In the genomic region with DNA sequence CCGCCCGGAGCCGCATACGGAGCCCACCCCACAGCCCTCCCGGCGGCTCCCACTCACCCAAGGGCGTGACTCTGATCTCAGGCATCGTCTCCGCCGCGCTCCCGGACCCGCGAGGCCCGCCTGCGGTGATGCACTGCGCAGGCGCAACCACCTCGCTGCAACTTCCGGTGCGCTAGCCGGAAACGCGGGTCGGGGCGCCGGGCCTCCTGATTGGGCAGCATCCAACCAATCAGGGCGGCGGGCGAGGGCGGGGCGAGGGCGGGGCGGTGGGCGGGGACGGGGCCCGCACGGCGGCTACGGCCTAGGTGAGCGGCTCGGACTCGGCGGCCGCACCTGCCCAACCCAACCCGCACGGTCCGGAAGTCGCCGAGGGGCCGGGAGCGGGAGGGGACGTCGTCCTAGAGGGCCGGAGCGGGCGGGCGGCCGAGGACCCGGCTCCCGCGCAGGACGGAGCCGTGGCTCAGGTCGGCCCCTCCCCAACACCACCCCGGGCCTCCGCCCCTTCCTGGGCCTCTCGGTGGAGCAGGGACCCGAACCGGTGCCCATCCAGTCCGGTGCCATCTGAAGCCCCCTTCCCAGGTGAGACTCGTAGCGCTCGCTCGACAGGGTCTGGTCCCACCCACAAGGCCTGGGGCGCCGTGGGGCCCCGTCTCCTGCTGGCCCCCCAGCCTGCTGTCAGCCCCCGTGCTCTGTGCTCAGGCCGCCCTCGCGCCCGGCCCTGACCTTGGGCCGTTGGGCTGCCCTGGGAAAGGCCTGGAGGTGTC, we compare ENCODE assay signal across 1 cellular context.
TF ChIP-seq lines count a peak whose summit lies in the region.

TSS of gene CPTP (plus strand) at position 279 of the 764 bp plus-strand sequence. CDS start 2,109 bp downstream, outside the sequence.
TSS of gene INTS11 (minus strand) at position 137 of the 764 bp plus-strand sequence. CDS start at position 85, 52 bp downstream.

TF ChIP-seq in HepG2, 621 proteins besides CTCF, POLR2A, EP300 and RAD21 (continued from another document and continues in another):
- TF ChIP-seq SP2 (CRISPR knock-in tag; IDR thresholded peaks at IDR 0.05) = peak; percentile 68
- TF ChIP-seq ARNT (IDR thresholded peaks at IDR 0.05) = no peak
- peak; percentile 71; the same call in 1 of the 2 replicates for TF ChIP-seq HNRNPL (IDR thresholded peaks at IDR 0.05; ENCODE audit: low read depth, low read length)
- TF ChIP-seq KAT7 (CRISPR knock-in tag; IDR thresholded peaks at IDR 0.05; ENCODE audit: borderline replicate concordance) = no peak
- TF ChIP-seq RELA (CRISPR knock-in tag; IDR thresholded peaks at IDR 0.05) = no peak
- peak; percentile 91 for TF ChIP-seq ZNF414 (CRISPR knock-in tag; IDR thresholded peaks at IDR 0.05)
- TF ChIP-seq ZNF136 (CRISPR knock-in tag; IDR thresholded peaks at IDR 0.05; ENCODE audit: low read depth) = no peak
- no peak for TF ChIP-seq ZNF441 (CRISPR knock-in tag; IDR thresholded peaks at IDR 0.05; ENCODE audit: borderline replicate concordance)
- TF ChIP-seq ZNF446 (CRISPR knock-in tag; IDR thresholded peaks at IDR 0.05) = peak; percentile 84
- peak; percentile 94 for TF ChIP-seq GABPB1 (CRISPR knock-in tag; IDR thresholded peaks at IDR 0.05)
- peak; percentile 73 for TF ChIP-seq POLR2AphosphoS5 (IDR thresholded peaks at IDR 0.05; ENCODE audit: low read depth, low read length)
- peak; percentile 92 for TF ChIP-seq RBFOX2 (IDR thresholded peaks at IDR 0.05; ENCODE audit: low read depth, low read length)
- TF ChIP-seq FOSL2 (CRISPR knock-in tag; IDR thresholded peaks at IDR 0.05) = peak; percentile 12; the same call in 1 of the 2 replicates
- TF ChIP-seq TAF1 (CRISPR knock-in tag; IDR thresholded peaks at IDR 0.05) = peak; percentile 64
- peak; percentile 73; the same call in 1 of the 2 replicates for TF ChIP-seq ZNF329 (CRISPR knock-in tag; IDR thresholded peaks at IDR 0.05; ENCODE audit: low read depth)
- TF ChIP-seq PPARG (CRISPR knock-in tag; conservative IDR thresholded peaks at IDR 0.05) = 0 out of 2 replicates have a peak, but pooled peaks have one; percentile 11
- TF ChIP-seq HNRNPUL1 (IDR thresholded peaks at IDR 0.05; ENCODE audit: low read depth, low read length) = no peak
- peak; percentile 76 for TF ChIP-seq MAX (IDR thresholded peaks at IDR 0.05)
- no peak for TF ChIP-seq PLSCR1 (CRISPR knock-in tag; IDR thresholded peaks at IDR 0.05; ENCODE audit: borderline replicate concordance)
- TF ChIP-seq MTA3 (CRISPR knock-in tag; IDR thresholded peaks at IDR 0.05) = no peak
- peak; percentile 82; the same call in 1 of the 2 replicates for TF ChIP-seq HIVEP1 (CRISPR knock-in tag; IDR thresholded peaks at IDR 0.05)
- no peak for TF ChIP-seq HOXA7 (CRISPR knock-in tag; IDR thresholded peaks at IDR 0.05)
- TF ChIP-seq, protein P1, sequence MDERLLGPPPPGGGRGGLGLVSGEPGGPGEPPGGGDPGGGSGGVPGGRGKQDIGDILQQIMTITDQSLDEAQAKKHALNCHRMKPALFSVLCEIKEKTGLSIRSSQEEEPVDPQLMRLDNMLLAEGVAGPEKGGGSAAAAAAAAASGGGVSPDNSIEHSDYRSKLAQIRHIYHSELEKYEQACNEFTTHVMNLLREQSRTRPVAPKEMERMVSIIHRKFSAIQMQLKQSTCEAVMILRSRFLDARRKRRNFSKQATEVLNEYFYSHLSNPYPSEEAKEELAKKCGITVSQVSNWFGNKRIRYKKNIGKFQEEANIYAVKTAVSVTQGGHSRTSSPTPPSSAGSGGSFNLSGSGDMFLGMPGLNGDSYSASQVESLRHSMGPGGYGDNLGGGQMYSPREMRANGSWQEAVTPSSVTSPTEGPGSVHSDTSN (CRISPR knock-in tag; IDR thresholded peaks at IDR 0.05) = no peak
- peak; percentile 91 for TF ChIP-seq GATAD1 (CRISPR knock-in tag; IDR thresholded peaks at IDR 0.05)
- TF ChIP-seq, protein P2, sequence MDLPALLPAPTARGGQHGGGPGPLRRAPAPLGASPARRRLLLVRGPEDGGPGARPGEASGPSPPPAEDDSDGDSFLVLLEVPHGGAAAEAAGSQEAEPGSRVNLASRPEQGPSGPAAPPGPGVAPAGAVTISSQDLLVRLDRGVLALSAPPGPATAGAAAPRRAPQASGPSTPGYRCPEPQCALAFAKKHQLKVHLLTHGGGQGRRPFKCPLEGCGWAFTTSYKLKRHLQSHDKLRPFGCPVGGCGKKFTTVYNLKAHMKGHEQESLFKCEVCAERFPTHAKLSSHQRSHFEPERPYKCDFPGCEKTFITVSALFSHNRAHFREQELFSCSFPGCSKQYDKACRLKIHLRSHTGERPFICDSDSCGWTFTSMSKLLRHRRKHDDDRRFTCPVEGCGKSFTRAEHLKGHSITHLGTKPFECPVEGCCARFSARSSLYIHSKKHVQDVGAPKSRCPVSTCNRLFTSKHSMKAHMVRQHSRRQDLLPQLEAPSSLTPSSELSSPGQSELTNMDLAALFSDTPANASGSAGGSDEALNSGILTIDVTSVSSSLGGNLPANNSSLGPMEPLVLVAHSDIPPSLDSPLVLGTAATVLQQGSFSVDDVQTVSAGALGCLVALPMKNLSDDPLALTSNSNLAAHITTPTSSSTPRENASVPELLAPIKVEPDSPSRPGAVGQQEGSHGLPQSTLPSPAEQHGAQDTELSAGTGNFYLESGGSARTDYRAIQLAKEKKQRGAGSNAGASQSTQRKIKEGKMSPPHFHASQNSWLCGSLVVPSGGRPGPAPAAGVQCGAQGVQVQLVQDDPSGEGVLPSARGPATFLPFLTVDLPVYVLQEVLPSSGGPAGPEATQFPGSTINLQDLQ (CRISPR knock-in tag; IDR thresholded peaks at IDR 0.05) = no peak; the same call in none of the 2 replicates
- peak; percentile 19; the same call in 1 of the 2 replicates for TF ChIP-seq ZNF605 (CRISPR knock-in tag; IDR thresholded peaks at IDR 0.05)
- TF ChIP-seq MXI1 (IDR thresholded peaks at IDR 0.05; ENCODE audit: borderline replicate concordance, low read depth, low read length) = peak; percentile 74; the same call in 1 of the 3 replicates
- TF ChIP-seq MATR3 (CRISPR knock-in tag; IDR thresholded peaks at IDR 0.05) = no peak
- TF ChIP-seq HMGXB3 (CRISPR knock-in tag; IDR thresholded peaks at IDR 0.05; ENCODE audit: borderline replicate concordance) = no peak
- peak; percentile 66; the same call in 1 of the 2 replicates for TF ChIP-seq YEATS2 (CRISPR knock-in tag; IDR thresholded peaks at IDR 0.05; ENCODE audit: borderline replicate concordance)
- TF ChIP-seq SKIL (CRISPR knock-in tag; IDR thresholded peaks at IDR 0.05; ENCODE audit: borderline replicate concordance) = no peak
- TF ChIP-seq ARID3A (IDR thresholded peaks at IDR 0.05; ENCODE audit: low read depth, low read length) = no peak
- TF ChIP-seq ZNF773 (CRISPR knock-in tag; IDR thresholded peaks at IDR 0.05; ENCODE audit: borderline replicate concordance) = peak; percentile 37; the same call in 1 of the 2 replicates
- TF ChIP-seq NR2F1 (CRISPR knock-in tag; IDR thresholded peaks at IDR 0.05) = peak; percentile 46 to 48; a peak in 1 of 4 replicates
- peak; percentile 77; the same call in 1 of the 2 replicates for TF ChIP-seq ZC3H13 (CRISPR knock-in tag; IDR thresholded peaks at IDR 0.05)
- TF ChIP-seq PHF21A (CRISPR knock-in tag; IDR thresholded peaks at IDR 0.05) = peak; percentile 46; the same call in 1 of the 2 replicates
- TF ChIP-seq TBL1XR1 (IDR thresholded peaks at IDR 0.05; ENCODE audit: borderline replicate concordance, low read length, partially characterized antibody) = no peak
- no peak for TF ChIP-seq HINFP (CRISPR knock-in tag; IDR thresholded peaks at IDR 0.05; ENCODE audit: low read depth)
- TF ChIP-seq ZFP82 (CRISPR knock-in tag; IDR thresholded peaks at IDR 0.05; ENCODE audit: borderline replicate concordance) = no peak
- TF ChIP-seq FLYWCH1 (CRISPR knock-in tag; IDR thresholded peaks at IDR 0.05) = 0 out of 2 replicates have a peak, but pooled peaks have one; percentile 51
- peak; percentile 32; the same call in 1 of the 2 replicates for TF ChIP-seq E2F2 (CRISPR knock-in tag; IDR thresholded peaks at IDR 0.05; ENCODE audit: borderline replicate concordance)
- peak; percentile 31; the same call in 1 of the 2 replicates for TF ChIP-seq ZNF44 (CRISPR knock-in tag; IDR thresholded peaks at IDR 0.05)
- TF ChIP-seq ZNF747 (CRISPR knock-in tag; IDR thresholded peaks at IDR 0.05; ENCODE audit: borderline replicate concordance) = peak; percentile 93
